10 cellular contexts compared by ENCODE assay signal in genomic region chr3:194689493-194689901, GRCh38. TPM values are rescaled to one million over a fixed set of nuclear protein-coding genes. Genes with fewer than 3 reads are reported as not detected.
A peak's percentile ranks its signal among the peaks of the same experiment; 100 is the strongest.
DNase-seq lines count a peak whose midpoint lies in the region; ATAC-seq and TF ChIP-seq lines count a peak whose summit lies in the region.
"Had no signal": no experiment of that assay in that cellular context is flagged by ENCODE, and none has a peak within 500 bp of the region (broad histone marks: within the 10 kb centered on the region; RNA-seq: fewer than 3 reads in every experiment).

No MANE protein-coding gene starts in this region.

- H3K4me3 ChIP-seq in GM23338 (no peak overlapping the region), adipocyte (ENCODE audit: low read length) (peak overlapping the region; percentile 90)

- TF ChIP-seq CTCF in AG09319 (IDR thresholded peaks at IDR 0.05; ENCODE audit: low read depth, low read length), result no peak
- no peak for TF ChIP-seq CTCF in GM23338 (conservative IDR thresholded peaks at IDR 0.05; ENCODE audit: low read depth in 2 of 2)
- TF ChIP-seq CTCF in mesothelial cell of epicardium (IDR thresholded peaks at IDR 0.05; ENCODE audit: unreplicated experiment), result no peak

- H3K27me3 Mint-ChIP-seq in GM23338 (ENCODE audit: insufficient read depth, low read depth, poor library complexity) (peaks cover 23% of the 10 kb centered on the region), mesothelial cell of epicardium (ENCODE audit: low read depth) (peaks cover 15% of the 10 kb centered on the region)

- peak; percentile 85 for DNase-seq in AG09319 (ENCODE audit: extremely low read depth, low read depth)
- DNase-seq in GM23338 (ENCODE audit: low spot score), result no peak
- DNase-seq in adipocyte (ENCODE audit: low read depth), result peak; percentile 94
- DNase-seq in mesothelial cell of epicardium (ENCODE audit: low spot score in 2 of 2, unreplicated experiment in 2 of 2), result no peak
- DNase-seq in NCI-H1417 (lab: John Stamatoyannopoulos, UW), result no peak
- DNase-seq in MV-4-11 (lab: John Stamatoyannopoulos, UW), result no peak
- no peak for DNase-seq in activated CD4-positive, CD25-positive, alpha-beta regulatory T cell (lab: John Stamatoyannopoulos, UW)
- DNase-seq in COLO829 (ENCODE audit: low spot score), result no peak
- DNase-seq: aorta, NCI-H2107 had no signal

- no peaks in the 10 kb centered on the region for H3K9me3 Mint-ChIP-seq in GM23338
- H3K9me3 Mint-ChIP-seq in mesothelial cell of epicardium, result no peaks in the 10 kb centered on the region

- H3K4me1 Mint-ChIP-seq in GM23338 (peaks cover 32% of the 10 kb centered on the region), mesothelial cell of epicardium (peaks cover 55% of the 10 kb centered on the region)

- H3K27me3 ChIP-seq in GM23338 (ENCODE audit: insufficient read depth), result peaks cover 32% of the 10 kb centered on the region
- no peaks in the 10 kb centered on the region for H3K27me3 ChIP-seq in adipocyte (replicated peaks; ENCODE audit: control insufficient read depth, insufficient read depth, low read length)

- H3K36me3 ChIP-seq in GM23338 (ENCODE audit: insufficient read depth) (no peaks in the 10 kb centered on the region), adipocyte (ENCODE audit: control insufficient read depth, insufficient read depth, low read length, severe bottlenecking) (no peaks in the 10 kb centered on the region)

- H3K4me2 ChIP-seq in GM23338, result no peak overlapping the region

- peak overlapping the region; percentile 88 for H3K9ac ChIP-seq in adipocyte (ENCODE audit: low read length)

- H3K4me1 ChIP-seq in GM23338 (ENCODE audit: insufficient read depth) (peaks cover 14% of the 10 kb centered on the region), adipocyte (ENCODE audit: control insufficient read depth, insufficient read depth, low read length) (peaks cover 31% of the 10 kb centered on the region)

- no peak overlapping the region for H2AFZ ChIP-seq in GM23338

- H3K9me3 ChIP-seq in adipocyte (ENCODE audit: control insufficient read depth, low read length), result no peaks in the 10 kb centered on the region

- H3F3A ChIP-seq in GM23338 (replicated peaks; ENCODE audit: low read depth), result no peaks in the 10 kb centered on the region; the same call in 1 of the 2 replicates

- no peaks in the 10 kb centered on the region; the same call in 1 of the 2 replicates for H4K20me1 ChIP-seq in GM23338 (replicated peaks; ENCODE audit: insufficient read depth)

- no peak for ATAC-seq in GM23338

- peak overlapping the region; percentile 47; the same call in 1 of the 2 replicates for H3K27ac Mint-ChIP-seq in GM23338
- peak overlapping the region; percentile 93 for H3K27ac Mint-ChIP-seq in mesothelial cell of epicardium

- 0 out of 2 replicates have a peak, but pooled peaks cover 5% of the 10 kb centered on the region for H3K9me2 ChIP-seq in GM23338 (ENCODE audit: insufficient read depth)

- no peak overlapping the region for H3K4me3 Mint-ChIP-seq in GM23338
- H3K4me3 Mint-ChIP-seq in mesothelial cell of epicardium, result peak overlapping the region; percentile 87

- no peaks in the 10 kb centered on the region for H3K79me2 ChIP-seq in GM23338 (replicated peaks; ENCODE audit: insufficient read depth)

- no peaks in the 10 kb centered on the region; the same call in 2 of the 3 replicates for H3K36me3 Mint-ChIP-seq in GM23338 (ENCODE audit: low read depth)
- H3K36me3 Mint-ChIP-seq in mesothelial cell of epicardium, result no peaks in the 10 kb centered on the region

- no peak overlapping the region for H3K27ac ChIP-seq in GM23338 (ENCODE audit: low read depth)

TF ChIP-seq in GM23338, 12 proteins besides CTCF, POLR2A, EP300 and RAD21 (continues in another document):
- TF ChIP-seq JUNB (IDR thresholded peaks at IDR 0.05; ENCODE audit: unreplicated experiment), result no peak
- no peak for TF ChIP-seq ZNF331 (CRISPR knock-in tag; IDR thresholded peaks at IDR 0.05; ENCODE audit: low read depth)
- TF ChIP-seq, protein P1, sequence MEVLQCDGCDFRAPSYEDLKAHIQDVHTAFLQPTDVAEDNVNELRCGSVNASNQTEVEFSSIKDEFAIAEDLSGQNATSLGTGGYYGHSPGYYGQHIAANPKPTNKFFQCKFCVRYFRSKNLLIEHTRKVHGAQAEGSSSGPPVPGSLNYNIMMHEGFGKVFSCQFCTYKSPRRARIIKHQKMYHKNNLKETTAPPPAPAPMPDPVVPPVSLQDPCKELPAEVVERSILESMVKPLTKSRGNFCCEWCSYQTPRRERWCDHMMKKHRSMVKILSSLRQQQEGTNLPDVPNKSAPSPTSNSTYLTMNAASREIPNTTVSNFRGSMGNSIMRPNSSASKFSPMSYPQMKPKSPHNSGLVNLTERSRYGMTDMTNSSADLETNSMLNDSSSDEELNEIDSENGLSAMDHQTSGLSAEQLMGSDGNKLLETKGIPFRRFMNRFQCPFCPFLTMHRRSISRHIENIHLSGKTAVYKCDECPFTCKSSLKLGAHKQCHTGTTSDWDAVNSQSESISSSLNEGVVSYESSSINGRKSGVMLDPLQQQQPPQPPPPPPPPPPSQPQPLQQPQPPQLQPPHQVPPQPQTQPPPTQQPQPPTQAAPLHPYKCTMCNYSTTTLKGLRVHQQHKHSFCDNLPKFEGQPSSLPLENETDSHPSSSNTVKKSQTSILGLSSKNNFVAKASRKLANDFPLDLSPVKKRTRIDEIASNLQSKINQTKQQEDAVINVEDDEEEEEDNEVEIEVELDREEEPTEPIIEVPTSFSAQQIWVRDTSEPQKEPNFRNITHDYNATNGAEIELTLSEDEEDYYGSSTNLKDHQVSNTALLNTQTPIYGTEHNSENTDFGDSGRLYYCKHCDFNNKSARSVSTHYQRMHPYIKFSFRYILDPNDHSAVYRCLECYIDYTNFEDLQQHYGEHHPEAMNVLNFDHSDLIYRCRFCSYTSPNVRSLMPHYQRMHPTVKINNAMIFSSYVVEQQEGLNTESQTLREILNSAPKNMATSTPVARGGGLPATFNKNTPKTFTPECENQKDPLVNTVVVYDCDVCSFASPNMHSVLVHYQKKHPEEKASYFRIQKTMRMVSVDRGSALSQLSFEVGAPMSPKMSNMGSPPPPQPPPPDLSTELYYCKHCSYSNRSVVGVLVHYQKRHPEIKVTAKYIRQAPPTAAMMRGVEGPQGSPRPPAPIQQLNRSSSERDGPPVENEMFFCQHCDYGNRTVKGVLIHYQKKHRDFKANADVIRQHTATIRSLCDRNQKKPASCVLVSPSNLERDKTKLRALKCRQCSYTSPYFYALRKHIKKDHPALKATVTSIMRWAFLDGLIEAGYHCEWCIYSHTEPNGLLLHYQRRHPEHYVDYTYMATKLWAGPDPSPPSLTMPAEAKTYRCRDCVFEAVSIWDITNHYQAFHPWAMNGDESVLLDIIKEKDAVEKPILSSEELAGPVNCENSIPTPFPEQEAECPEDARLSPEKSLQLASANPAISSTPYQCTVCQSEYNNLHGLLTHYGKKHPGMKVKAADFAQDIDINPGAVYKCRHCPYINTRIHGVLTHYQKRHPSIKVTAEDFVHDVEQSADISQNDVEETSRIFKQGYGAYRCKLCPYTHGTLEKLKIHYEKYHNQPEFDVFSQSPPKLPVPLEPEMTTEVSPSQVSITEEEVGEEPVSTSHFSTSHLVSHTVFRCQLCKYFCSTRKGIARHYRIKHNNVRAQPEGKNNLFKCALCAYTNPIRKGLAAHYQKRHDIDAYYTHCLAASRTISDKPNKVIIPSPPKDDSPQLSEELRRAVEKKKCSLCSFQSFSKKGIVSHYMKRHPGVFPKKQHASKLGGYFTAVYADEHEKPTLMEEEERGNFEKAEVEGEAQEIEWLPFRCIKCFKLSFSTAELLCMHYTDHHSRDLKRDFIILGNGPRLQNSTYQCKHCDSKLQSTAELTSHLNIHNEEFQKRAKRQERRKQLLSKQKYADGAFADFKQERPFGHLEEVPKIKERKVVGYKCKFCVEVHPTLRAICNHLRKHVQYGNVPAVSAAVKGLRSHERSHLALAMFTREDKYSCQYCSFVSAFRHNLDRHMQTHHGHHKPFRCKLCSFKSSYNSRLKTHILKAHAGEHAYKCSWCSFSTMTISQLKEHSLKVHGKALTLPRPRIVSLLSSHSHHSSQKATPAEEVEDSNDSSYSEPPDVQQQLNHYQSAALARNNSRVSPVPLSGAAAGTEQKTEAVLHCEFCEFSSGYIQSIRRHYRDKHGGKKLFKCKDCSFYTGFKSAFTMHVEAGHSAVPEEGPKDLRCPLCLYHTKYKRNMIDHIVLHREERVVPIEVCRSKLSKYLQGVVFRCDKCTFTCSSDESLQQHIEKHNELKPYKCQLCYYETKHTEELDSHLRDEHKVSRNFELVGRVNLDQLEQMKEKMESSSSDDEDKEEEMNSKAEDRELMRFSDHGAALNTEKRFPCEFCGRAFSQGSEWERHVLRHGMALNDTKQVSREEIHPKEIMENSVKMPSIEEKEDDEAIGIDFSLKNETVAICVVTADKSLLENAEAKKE (CRISPR knock-in tag; IDR thresholded peaks at IDR 0.05), result no peak

RNA-seq across cellular contexts. Expression of gene FAM43A, which starts 3.8 kb away (rescaled TPM):
- total RNA-seq in GM23338 (2014; rRNA removed; shearing (Covaris generic)), result 3.3 and 6.4 TPM in 2 replicates
- polyA plus RNA-seq in GM23338 (2016; fragmentation: Nextera tagmentation; extraction: Ambion mirVana), result 2.4 and 2.5 TPM in 2 replicates
- 10.5 to 11.3 TPM (median 11.0 TPM) in 3 replicates for total RNA-seq in mesothelial cell of epicardium

RNA-seq across cellular contexts. Expression of gene LSG1, which starts 17.5 kb away (rescaled TPM):
- 44.5 and 57.1 TPM in 2 replicates for total RNA-seq in GM23338 (2014; rRNA removed; shearing (Covaris generic))
- 43.0 and 49.2 TPM in 2 replicates for polyA plus RNA-seq in GM23338 (2016; fragmentation: Nextera tagmentation; extraction: Ambion mirVana)
- total RNA-seq in mesothelial cell of epicardium, result 48.1 to 48.9 TPM (median 48.2 TPM) in 3 replicates

RNA-seq across cellular contexts. Expression of gene TMEM44, which starts 56.3 kb away (rescaled TPM):
- 10.5 and 11.3 TPM in 2 replicates for total RNA-seq in GM23338 (2014; rRNA removed; shearing (Covaris generic))
- 9.4 and 10.0 TPM in 2 replicates for polyA plus RNA-seq in GM23338 (2016; fragmentation: Nextera tagmentation; extraction: Ambion mirVana)
- 25.6 to 27.9 TPM (median 26.8 TPM) in 3 replicates for total RNA-seq in mesothelial cell of epicardium

Comparison
In these comparisons a context has a peak if more than half of its experiments do, and no peak if none do; other contexts are left out.
1. DNase-seq: peak in AG09319 (single experiment) and adipocyte (single experiment); none in GM23338 (single experiment), mesothelial cell of epicardium (0 of 2), NCI-H1417 (0 of 3), MV-4-11 (single experiment), activated CD4-positive, CD25-positive, alpha-beta regulatory T cell (0 of 4) and COLO829 (single experiment).